10 cellular contexts compared by ENCODE assay signal in the genomic region with DNA sequence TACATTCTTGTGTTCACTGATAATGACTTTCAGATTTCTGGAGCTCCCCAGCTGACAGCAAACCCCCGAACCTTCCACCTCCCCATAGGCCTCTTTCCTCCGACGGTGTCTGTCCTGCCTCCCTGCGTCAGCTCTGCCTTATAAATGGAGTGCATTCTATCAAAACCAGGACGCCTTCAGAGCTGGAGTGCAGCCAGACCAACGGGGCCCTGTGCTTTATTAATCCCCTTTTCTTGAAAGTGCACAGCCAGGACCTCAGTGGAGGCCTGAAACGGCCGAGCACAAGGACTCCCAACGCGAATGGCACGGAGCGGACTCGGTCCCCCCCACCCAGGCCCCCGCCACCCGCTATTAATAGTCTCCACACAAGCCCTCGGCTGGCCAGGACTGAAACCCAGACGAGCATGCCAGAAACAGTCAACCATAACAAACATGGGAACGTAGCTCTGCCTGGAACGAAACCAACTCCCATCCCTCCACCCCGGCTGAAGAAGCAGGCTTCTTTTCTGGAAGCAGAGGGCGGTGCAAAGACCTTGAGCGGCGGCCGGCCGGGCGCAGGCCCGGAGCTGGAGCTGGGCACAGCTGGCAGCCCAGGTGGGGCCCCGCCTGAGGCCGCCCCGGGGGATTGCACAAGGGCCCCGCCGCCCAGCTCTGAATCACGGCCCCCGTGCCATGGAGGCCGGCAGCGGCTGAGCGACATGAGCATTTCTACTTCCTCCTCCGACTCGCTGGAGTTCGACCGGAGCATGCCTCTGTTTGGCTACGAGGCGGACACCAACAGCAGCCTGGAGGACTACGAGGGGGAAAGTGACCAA. TPM values are rescaled to one million over a fixed set of nuclear protein-coding genes. Genes with fewer than 3 reads are reported as not detected.
DNase-seq lines count a peak whose midpoint lies in the region; ATAC-seq, FAIRE-seq and TF ChIP-seq lines count a peak whose summit lies in the region.
"Had no signal": no experiment of that assay in that cellular context is flagged by ENCODE, and none has a peak within 500 bp of the region (broad histone marks: within the 10 kb centered on the region; RNA-seq: fewer than 3 reads in every experiment).

No MANE protein-coding gene starts in this region.

- peak overlapping the region; percentile 52 to 68 for H3K4me3 ChIP-seq in Panc1 (ENCODE audit: low read depth in 2 of 2, low read length in 2 of 2)
- H3K4me3 ChIP-seq in naive thymus-derived CD4-positive, alpha-beta T cell (ENCODE audit: low read length), result no peak overlapping the region
- H3K4me3 ChIP-seq: K562 had no signal

- peak; percentile 8; the same call in 1 of the 2 replicates for TF ChIP-seq POLR2A in H54 (IDR thresholded peaks at IDR 0.05; ENCODE audit: low read depth, low read length)

- peaks cover 38% of the 10 kb centered on the region for H3K4me1 ChIP-seq in Panc1 (ENCODE audit: control insufficient read depth, insufficient read depth, low read length)
- H3K4me1 ChIP-seq in naive thymus-derived CD4-positive, alpha-beta T cell (ENCODE audit: control insufficient read depth in 2 of 2, insufficient read depth in 2 of 2, low read length in 2 of 2), result no peaks in the 10 kb centered on the region

- ATAC-seq in Panc1 (peak; percentile 71), GM18873 (IDR thresholded peaks at IDR 0.05; ENCODE audit: low FRiP score, unreplicated experiment) (no peak), HG02981 (IDR thresholded peaks at IDR 0.05; ENCODE audit: unreplicated experiment) (no peak)
- peak; percentile 82 for ATAC-seq in naive thymus-derived CD4-positive, alpha-beta T cell
- ATAC-seq: K562 had no signal

- CTCF ChIA-PET in Panc1 (lab: Charles Lee), result interaction anchor here (0.6 to 1.0 kb wide), 4 partner anchors 10 to 282 kb away, joined by 3 to 5 read pairs (median 4); no protein-coding TSS in a partner anchor
- CTCF ChIA-PET in naive thymus-derived CD4-positive, alpha-beta T cell (lab: Charles Lee), result no interaction called here

- H3K4me3 Mint-ChIP-seq in naive thymus-derived CD4-positive, alpha-beta T cell, result no peak overlapping the region
- H3K4me3 Mint-ChIP-seq: neural crest cell had no signal

- H3K27ac ChIP-seq in Panc1 (ENCODE audit: low read length), result peak overlapping the region; percentile 89
- no peak overlapping the region for H3K27ac ChIP-seq in naive thymus-derived CD4-positive, alpha-beta T cell (ENCODE audit: low read depth, low read length)

- H3K9me3 Mint-ChIP-seq in naive thymus-derived CD4-positive, alpha-beta T cell, result peaks cover 0 to 2% (median 0%) of the 10 kb centered on the region in 11 donors
- H3K9me3 Mint-ChIP-seq: neural crest cell had no signal

- peaks cover 0 to 8% (median 7%) of the 10 kb centered on the region in 7 donors for H3K4me1 Mint-ChIP-seq in naive thymus-derived CD4-positive, alpha-beta T cell

- H3K27me3 Mint-ChIP-seq in naive thymus-derived CD4-positive, alpha-beta T cell, result peaks cover 0 to 5% (median 0%) of the 10 kb centered on the region in 5 donors

- intact Hi-C loops in Panc1 (cut with micrococcal nuclease; ENCODE audit: unreplicated experiment), result loop anchor here (5.0 kb wide), 1 partner anchor 88 kb away; no protein-coding TSS in a partner anchor
- intact Hi-C loops in naive thymus-derived CD4-positive, alpha-beta T cell (cut with micrococcal nuclease), result no loop called here

- H3K27ac Mint-ChIP-seq in naive thymus-derived CD4-positive, alpha-beta T cell, result no peak overlapping the region

- TF ChIP-seq CTCF in Panc1 (IDR thresholded peaks at IDR 0.05), result no peak

- in situ Hi-C loops in Panc1 (cut with HindIII; ENCODE audit: low pct_unique_long_range_greater_than_20kb, low sequenced_read_pairs), result no loop called here

- H3K9me3 ChIP-seq in Panc1 (ENCODE audit: control insufficient read depth, insufficient read depth, low read depth, low read length), result no peaks in the 10 kb centered on the region
- no peaks in the 10 kb centered on the region for H3K9me3 ChIP-seq in naive thymus-derived CD4-positive, alpha-beta T cell (ENCODE audit: control insufficient read depth in 2 of 3, low read length in 3 of 3)

- POLR2A ChIA-PET in Panc1 (lab: Charles Lee), result interaction anchor here (1.1 kb wide), 1 partner anchor 18 kb away, joined by 3 read pairs; no protein-coding TSS in a partner anchor
- POLR2A ChIA-PET in naive thymus-derived CD4-positive, alpha-beta T cell (lab: Charles Lee), result no interaction called here

- FAIRE-seq in H54 (lab: Jason Lieb, UNC), result no peak
- FAIRE-seq: K562 had no signal

- H3K36me3 Mint-ChIP-seq in naive thymus-derived CD4-positive, alpha-beta T cell, result no peaks in the 10 kb centered on the region

- no peaks in the 10 kb centered on the region for H3K36me3 ChIP-seq in Panc1 (ENCODE audit: control insufficient read depth, insufficient read depth, low read length)
- no peaks in the 10 kb centered on the region for H3K36me3 ChIP-seq in naive thymus-derived CD4-positive, alpha-beta T cell (ENCODE audit: control insufficient read depth in 2 of 3, insufficient read depth in 3 of 3, low read length in 3 of 3)

- DNase-seq in H54 (ENCODE audit: insufficient read length, low spot score) (peak; percentile 59), Panc1 (ENCODE audit: low read depth, low spot score) (no peak), fibroblast of gingiva (ENCODE audit: low read depth) (peak; percentile 98), NCI-H748 treated with DMSO at 0.1 percent for 48 hours (lab: John Stamatoyannopoulos, UW) (no peak), KG1 (lab: John Stamatoyannopoulos, UW) (no peak)
- DNase-seq in naive thymus-derived CD4-positive, alpha-beta T cell, result peak in 1 of 9 donors; percentile 30

- no TSS peak for BruUV-seq in Panc1 (replicated peaks; lab: Mats Ljungman, UMichigan)

- H3K27me3 ChIP-seq in Panc1 (ENCODE audit: control insufficient read depth, insufficient read depth, low read length), result no peaks in the 10 kb centered on the region
- no peaks in the 10 kb centered on the region for H3K27me3 ChIP-seq in naive thymus-derived CD4-positive, alpha-beta T cell (ENCODE audit: control insufficient read depth in 2 of 2, insufficient read depth in 2 of 2, low read length in 2 of 2)

RNA-seq across cellular contexts. Expression of a gene that starts 42.3 kb away (rescaled TPM):
- 65.6 TPM for total RNA-seq in Panc1 (2021; ENCODE audit: unreplicated experiment)
- polyA plus RNA-seq in Panc1 (2012; ENCODE audit: insufficient read length), result 56.9 TPM
- total RNA-seq in naive thymus-derived CD4-positive, alpha-beta T cell, result 10 to 100 TPM; 21.5 to 52.6 (median 28.3) TPM
- 10 to 100 TPM; 50.0 to 90.2 TPM for polyA plus RNA-seq in naive thymus-derived CD4-positive, alpha-beta T cell

Comparison
In these comparisons a context has a peak if more than half of its experiments do, and no peak if none do; other contexts are left out.
1. DNase-seq: peak in H54 (single experiment) and fibroblast of gingiva (single experiment); none in Panc1 (single experiment), NCI-H748 treated with DMSO at 0.1 percent for 48 hours (single experiment) and KG1 (single experiment).
2. ATAC-seq: peak in Panc1 (single experiment) and naive thymus-derived CD4-positive, alpha-beta T cell (single experiment); none in GM18873 (single experiment) and HG02981 (single experiment).